Comparison of ENCODE assay signal across 16 cellular contexts in genomic region chr12:132788375-132789098, GRCh38. TPM values are rescaled to one million over a fixed set of nuclear protein-coding genes. Genes with fewer than 3 reads are reported as not detected.
DNase-seq lines count a peak whose midpoint lies in the region; ATAC-seq and TF ChIP-seq lines count a peak whose summit lies in the region.
"Had no signal": no experiment of that assay in that cellular context is flagged by ENCODE, and none has a peak within 500 bp of the region (broad histone marks: within the 10 kb centered on the region; RNA-seq: fewer than 3 reads in every experiment).

No MANE protein-coding gene starts in this region.

- 97% methylated on average over 29 of the region's 29 CpGs for WGBS in right cardiac atrium

- H3K27ac Mint-ChIP-seq in stimulated activated naive CD8-positive, alpha-beta T cell treated with anti-CD3 and anti-CD28 coated beads, Interleukin-15, Interleukin-2, amounts not matched to agents 100 ng/mL and 50 ng/mL, for 24 hours: peak overlapping the region; percentile 38

- DNase-seq in right cardiac atrium (peak in 2 of 3 donors; percentile 14 to 41), right atrium auricular region (ENCODE audit: low spot score) (no peak), ACHN (no peak), GM10266 (ENCODE audit: extremely low spot score) (no peak)
- DNase-seq: activated CD4-positive, alpha-beta T cell treated with anti-CD3 and anti-CD28 coated beads, Interleukin-2, amount 50 U/mL, for 4 hours; amygdala; KBM-7; NCI-H524 treated with DMSO at 0.1 percent for 48 hours; stimulated activated CD4-positive, alpha-beta T cell treated with anti-CD3 and anti-CD28 coated beads, Interleukin-1b, Interleukin-23, amount 100 ng/mL, for 48 hours; substantia nigra; T-helper 9 cell had no signal

- H3K4me3 Mint-ChIP-seq in stimulated activated naive CD8-positive, alpha-beta T cell treated with anti-CD3 and anti-CD28 coated beads, Interleukin-15, Interleukin-2, amounts not matched to agents 100 ng/mL and 50 ng/mL, for 24 hours: no peak overlapping the region

- H3K36me3 ChIP-seq in right atrium auricular region (peaks cover 82% of the 10 kb centered on the region), HUES6 (ENCODE audit: control insufficient read depth, insufficient read depth, low read length) (peaks cover 69% of the 10 kb centered on the region)

- H3K9me3 ChIP-seq in right cardiac atrium (ENCODE audit: control insufficient read depth, low read length): no peaks in the 10 kb centered on the region
- H3K9me3 ChIP-seq in right atrium auricular region: no peaks in the 10 kb centered on the region
- no peaks in the 10 kb centered on the region for H3K9me3 ChIP-seq in HUES6 (ENCODE audit: control insufficient read depth, insufficient read depth, low read depth, low read length)

- in situ Hi-C loops in ACHN (cut with HindIII; ENCODE audit: low pct_ligation_motif_present, low pct_unique_long_range_greater_than_20kb, low sequenced_read_pairs): no loop called here

- intact Hi-C loops in right cardiac atrium (cut with DNase I): no loop called here

- H3K9ac ChIP-seq in HUES6 (ENCODE audit: low read length): no peak overlapping the region

- no peaks in the 10 kb centered on the region for H3K4me1 Mint-ChIP-seq in stimulated activated naive CD8-positive, alpha-beta T cell treated with anti-CD3 and anti-CD28 coated beads, Interleukin-15, Interleukin-2, amounts not matched to agents 100 ng/mL and 50 ng/mL, for 24 hours (ENCODE audit: low read depth)

- no peaks in the 10 kb centered on the region for H3K27me3 Mint-ChIP-seq in stimulated activated naive CD8-positive, alpha-beta T cell treated with anti-CD3 and anti-CD28 coated beads, Interleukin-15, Interleukin-2, amounts not matched to agents 100 ng/mL and 50 ng/mL, for 24 hours

- TF ChIP-seq CTCF in right atrium auricular region (IDR thresholded peaks at IDR 0.05) (no peak), GM10266 (IDR thresholded peaks at IDR 0.05; ENCODE audit: control insufficient read depth, insufficient read depth, low read depth, missing control alignments) (no peak)

- no peaks in the 10 kb centered on the region for H3K9me3 Mint-ChIP-seq in stimulated activated naive CD8-positive, alpha-beta T cell treated with anti-CD3 and anti-CD28 coated beads, Interleukin-15, Interleukin-2, amounts not matched to agents 100 ng/mL and 50 ng/mL, for 24 hours

- peaks cover 43% of the 10 kb centered on the region for H3K36me3 Mint-ChIP-seq in stimulated activated naive CD8-positive, alpha-beta T cell treated with anti-CD3 and anti-CD28 coated beads, Interleukin-15, Interleukin-2, amounts not matched to agents 100 ng/mL and 50 ng/mL, for 24 hours (ENCODE audit: low read depth)

- no peaks in the 10 kb centered on the region for H3K27me3 ChIP-seq in right cardiac atrium (ENCODE audit: control insufficient read depth, insufficient read depth)
- H3K27me3 ChIP-seq in right atrium auricular region: no peaks in the 10 kb centered on the region
- no peaks in the 10 kb centered on the region for H3K27me3 ChIP-seq in HUES6 (ENCODE audit: control insufficient read depth, insufficient read depth, low read length)

- ATAC-seq in right cardiac atrium (peak; percentile 11 to 14), esophagus mucosa (peak; percentile 20), HG03565 (IDR thresholded peaks at IDR 0.05; ENCODE audit: unreplicated experiment) (no peak)
- ATAC-seq: sciatic nerve had no signal

- H3K4me3 ChIP-seq in right cardiac atrium (ENCODE audit: low read length) (no peak overlapping the region), right atrium auricular region (no peak overlapping the region), HUES6 (ENCODE audit: low read depth, low read length) (no peak overlapping the region)

- H3K27ac ChIP-seq in right cardiac atrium (ENCODE audit: low read length) (no peak overlapping the region), right atrium auricular region (no peak overlapping the region), HUES6 (ENCODE audit: low read depth, low read length) (0 out of 2 replicates have a peak overlapping the region, but pooled peaks have one; percentile 26)

- H3K4me1 ChIP-seq in right cardiac atrium (ENCODE audit: control insufficient read depth, insufficient read depth, low read length) (no peaks in the 10 kb centered on the region), right atrium auricular region (no peaks in the 10 kb centered on the region), HUES6 (ENCODE audit: control insufficient read depth, insufficient read depth, low read length) (no peaks in the 10 kb centered on the region)

RNA-seq across cellular contexts. Expression of gene ANKLE2, which starts 26.9 kb away (rescaled TPM):
- 10 to 100 TPM; 24.8 to 34.1 (median 26.6) TPM for total RNA-seq in right cardiac atrium
- polyA plus RNA-seq in right cardiac atrium: 17.7 TPM
- total RNA-seq in right atrium auricular region: 10 to 100 TPM; 23.8 to 24.2 TPM
- total RNA-seq in esophagus mucosa: 35.8 TPM

RNA-seq across cellular contexts. Expression of gene GOLGA3, which starts 40.1 kb away (rescaled TPM):
- total RNA-seq in right cardiac atrium (10 to 100 TPM; 28.0 to 49.8 (median 37.2) TPM), right atrium auricular region (10 to 100 TPM; 32.2 to 49.8 TPM), esophagus mucosa (31.2 TPM)
- polyA plus RNA-seq in right cardiac atrium: 14.6 TPM

Comparison
In these comparisons a context has a peak if more than half of its experiments do, and no peak if none do; other contexts are left out.
1. DNase-seq: peak in right cardiac atrium (2 of 3); none in right atrium auricular region (single experiment), ACHN (single experiment) and GM10266 (single experiment).